In genomic region chr1:16894338-16894737, GRCh38 we compare ENCODE assay signal across 4 cellular contexts. TPM values are rescaled to one million over a fixed set of nuclear protein-coding genes. Genes with fewer than 3 reads are reported as not detected.
"Had no signal": no experiment of that assay in that cellular context is flagged by ENCODE, and none has a peak within 500 bp of the region (broad histone marks: within the 10 kb centered on the region; RNA-seq: fewer than 3 reads in every experiment).

No MANE protein-coding gene starts in this region.

RNA-seq across cellular contexts. Expression of gene RNU1-2, which starts 1.4 kb away (rescaled TPM):
- polyA plus RNA-seq: cardiac muscle cell, hepatocyte, ovary, SK-N-SH had no signal
